In genomic region chr1:46467183-46467504, GRCh38 we compare ENCODE assay signal across 8 cellular contexts. TPM values are rescaled to one million over a fixed set of nuclear protein-coding genes. Genes with fewer than 3 reads are reported as not detected.
DNase-seq lines count a peak whose midpoint lies in the region; ATAC-seq and TF ChIP-seq lines count a peak whose summit lies in the region.

No MANE protein-coding gene starts in this region.

- H3K4me1 ChIP-seq in effector memory CD4-positive, alpha-beta T cell (ENCODE audit: control insufficient read depth, insufficient read depth, low read length, poor library complexity, severe bottlenecking) = peaks cover 9% of the 10 kb centered on the region
- H3K4me1 ChIP-seq in neural progenitor cell = peaks cover 41% of the 10 kb centered on the region

- no peaks in the 10 kb centered on the region for H3K36me3 Mint-ChIP-seq in neural progenitor cell

- H3K27ac ChIP-seq in effector memory CD4-positive, alpha-beta T cell (ENCODE audit: insufficient read depth, low read length, poor library complexity, severe bottlenecking) = no peak overlapping the region
- H3K27ac ChIP-seq in neural progenitor cell = no peak overlapping the region

- DNase-seq in BJ (ENCODE audit: low read depth) = no peak
- no peak for DNase-seq in MG63
- no peak for DNase-seq in effector memory CD4-positive, alpha-beta T cell
- DNase-seq in neural progenitor cell (ENCODE audit: low spot score) = peak; percentile 44
- no peak for DNase-seq in A172 (ENCODE audit: low spot score)
- DNase-seq in germinal center (ENCODE audit: low spot score) = no peak

- TF ChIP-seq CTCF in BJ (IDR thresholded peaks at IDR 0.05; ENCODE audit: insufficient read depth, low read depth, low read length) (no peak), neural progenitor cell (IDR thresholded peaks at IDR 0.05) (no peak)

- H3K4me1 Mint-ChIP-seq in neural progenitor cell = peaks cover 62% of the 10 kb centered on the region

- POLR2A ChIA-PET in BJ (lab: Charles Lee) = no interaction called here

- no peaks in the 10 kb centered on the region for H3K9me3 ChIP-seq in MG63
- H3K9me3 ChIP-seq in effector memory CD4-positive, alpha-beta T cell (ENCODE audit: control insufficient read depth, low read length) = no peaks in the 10 kb centered on the region
- no peaks in the 10 kb centered on the region for H3K9me3 ChIP-seq in neural progenitor cell (ENCODE audit: low read depth)

- H3K4me3 Mint-ChIP-seq in neural progenitor cell = peak overlapping the region; percentile 82

- CTCF ChIA-PET in BJ (lab: Yijun Ruan, JAX) = no interaction called here

- peaks cover 64% of the 10 kb centered on the region for H3F3A ChIP-seq in neural progenitor cell (ENCODE audit: low read depth)

- H2AFZ ChIP-seq in neural progenitor cell (replicated peaks) = no peak overlapping the region

- H3K36me3 ChIP-seq in BJ (ENCODE audit: control insufficient read depth, insufficient read depth, low read length) (no peaks in the 10 kb centered on the region), MG63 (no peaks in the 10 kb centered on the region), neural progenitor cell (no peaks in the 10 kb centered on the region)
- no peaks in the 10 kb centered on the region for H3K36me3 ChIP-seq in effector memory CD4-positive, alpha-beta T cell (ENCODE audit: control insufficient read depth, insufficient read depth, low read length)

- H3K27me3 ChIP-seq in BJ (ENCODE audit: control insufficient read depth, insufficient read depth, low read length) (peaks cover 33% of the 10 kb centered on the region), MG63 (no peaks in the 10 kb centered on the region), neural progenitor cell (peaks cover 100% of the 10 kb centered on the region)
- peaks cover 13% of the 10 kb centered on the region for H3K27me3 ChIP-seq in effector memory CD4-positive, alpha-beta T cell (replicated peaks; ENCODE audit: control insufficient read depth, insufficient read depth, low read length, poor library complexity, severe bottlenecking)

- no peak overlapping the region for H3K9ac ChIP-seq in neural progenitor cell

- no peaks in the 10 kb centered on the region for H3K9me3 Mint-ChIP-seq in neural progenitor cell

- H4K20me1 ChIP-seq in neural progenitor cell (ENCODE audit: low read depth) = peaks cover 83% of the 10 kb centered on the region

- ATAC-seq in GM18873 (IDR thresholded peaks at IDR 0.05; ENCODE audit: low FRiP score, unreplicated experiment) (no peak), HG03342 (IDR thresholded peaks at IDR 0.05; ENCODE audit: unreplicated experiment) (no peak)

- no peaks in the 10 kb centered on the region for H3K79me2 ChIP-seq in neural progenitor cell (ENCODE audit: low read depth)

- peaks cover 47% of the 10 kb centered on the region for H3K27me3 Mint-ChIP-seq in neural progenitor cell (ENCODE audit: insufficient read depth, low read depth)

- peak overlapping the region; percentile 46 for H3K4me3 ChIP-seq in BJ (ENCODE audit: low read depth, low read length)
- peak overlapping the region; percentile 44 for H3K4me3 ChIP-seq in MG63
- H3K4me3 ChIP-seq in effector memory CD4-positive, alpha-beta T cell (ENCODE audit: insufficient read depth, low read depth, low read length, poor library complexity, severe bottlenecking) = peak overlapping the region; percentile 67
- H3K4me3 ChIP-seq in neural progenitor cell = no peak overlapping the region

- peak overlapping the region; percentile 78 for H3K4me2 ChIP-seq in neural progenitor cell

- no peak overlapping the region for H3K27ac Mint-ChIP-seq in neural progenitor cell

RNA-seq across cellular contexts. Expression of gene DMBX1, which starts 22.5 kb away (rescaled TPM):
- polyA plus RNA-seq in BJ (2011; rRNA removed) = not detected in 2 replicates
- not detected in 2 replicates for polyA minus RNA-seq in BJ (2011; rRNA and poly(A)+ RNA removed)
- not detected in 2 replicates for total RNA-seq in MG63 (2014; rRNA removed; shearing (Covaris generic); ENCODE audit: low replicate concordance)
- 0.06 and 0.56 TPM in 2 replicates for total RNA-seq in neural progenitor cell (ENCODE audit: low replicate concordance)
- total RNA-seq in A172 (2014; rRNA removed; shearing (Covaris generic)) = 0.89 and 1.3 TPM in 2 replicates
